Comparison of ENCODE assay signal across 13 cellular contexts in genomic region chr17:56598471-56598870, GRCh38. TPM values are rescaled to one million over a fixed set of nuclear protein-coding genes. Genes with fewer than 3 reads are reported as not detected.
DNase-seq lines count a peak whose midpoint lies in the region; ATAC-seq and TF ChIP-seq lines count a peak whose summit lies in the region.
"Had no signal": no experiment of that assay in that cellular context is flagged by ENCODE, and none has a peak within 500 bp of the region (broad histone marks: within the 10 kb centered on the region; RNA-seq: fewer than 3 reads in every experiment).

No MANE protein-coding gene starts in this region.

- no peaks in the 10 kb centered on the region for H3K27me3 Mint-ChIP-seq in activated naive CD8-positive, alpha-beta T cell treated with anti-CD3 and anti-CD28 coated beads for 36 hours
- peaks cover 54% of the 10 kb centered on the region for H3K27me3 Mint-ChIP-seq in nephron progenitor cell (ENCODE audit: low read depth, poor library complexity)

- H4K5ac ChIP-seq in IMR-90 (ENCODE audit: low read depth, low read length), result no peak overlapping the region; the same call in 1 of the 2 replicates

- H3K4me3 Mint-ChIP-seq in activated naive CD8-positive, alpha-beta T cell treated with anti-CD3 and anti-CD28 coated beads for 36 hours, result peak overlapping the region; percentile 62
- peak overlapping the region; percentile 83 for H3K4me3 Mint-ChIP-seq in nephron progenitor cell

- TF ChIP-seq POLR2A in IMR-90 (IDR thresholded peaks at IDR 0.05; ENCODE audit: low read depth, low read length), result no peak

- H3K14ac ChIP-seq in IMR-90 (replicated peaks; ENCODE audit: low read depth, low read length), result 0 out of 2 replicates have a peak overlapping the region, but pooled peaks have one; percentile 19

- peak overlapping the region; percentile 86 for H3K27ac Mint-ChIP-seq in activated naive CD8-positive, alpha-beta T cell treated with anti-CD3 and anti-CD28 coated beads for 36 hours
- H3K27ac Mint-ChIP-seq in nephron progenitor cell, result no peak overlapping the region
- H3K27ac Mint-ChIP-seq: stimulated activated effector memory CD8-positive, alpha-beta T cell treated with anti-CD3 and anti-CD28 coated beads, Interleukin-12 subunit alpha, Interleukin-12 subunit beta, amount 100 ng/mL, for 72 hours had no signal

- H3K4me3 ChIP-seq in IMR-90 (ENCODE audit: insufficient read depth, low read depth, low read length), result no peak overlapping the region
- no peak overlapping the region for H3K4me3 ChIP-seq in psoas muscle
- H3K4me3 ChIP-seq in MG63, result no peak overlapping the region

- TF ChIP-seq CTCF in IMR-90 (conservative IDR thresholded peaks at IDR 0.05; ENCODE audit: low read depth, low read length) (0 out of 2 replicates have a peak, but pooled peaks have one; percentile 4), nephron progenitor cell (IDR thresholded peaks at IDR 0.05) (no peak), psoas muscle (IDR thresholded peaks at IDR 0.05) (no peak)

- BruUV-seq in IMR-90 (replicated peaks; lab: Mats Ljungman, UMichigan), result no TSS peak

- no peak overlapping the region for H2AK9ac ChIP-seq in IMR-90 (replicated peaks; ENCODE audit: low read depth, low read length, poor library complexity)

- H3K4me1 ChIP-seq in IMR-90 (ENCODE audit: control insufficient read depth, insufficient read depth, low read length) (peaks cover 13% of the 10 kb centered on the region), psoas muscle (peaks cover 26% of the 10 kb centered on the region)

- H3K4ac ChIP-seq in IMR-90 (ENCODE audit: low read depth, low read length), result peak overlapping the region; percentile 51

- H3K9me3 Mint-ChIP-seq in activated naive CD8-positive, alpha-beta T cell treated with anti-CD3 and anti-CD28 coated beads for 36 hours, result no peaks in the 10 kb centered on the region
- no peaks in the 10 kb centered on the region for H3K9me3 Mint-ChIP-seq in nephron progenitor cell
- H3K9me3 Mint-ChIP-seq: stimulated activated effector memory CD8-positive, alpha-beta T cell treated with anti-CD3 and anti-CD28 coated beads, Interleukin-12 subunit alpha, Interleukin-12 subunit beta, amount 100 ng/mL, for 72 hours had no signal

- H2BK20ac ChIP-seq in IMR-90 (ENCODE audit: low read depth, low read length), result no peak overlapping the region; the same call in 1 of the 2 replicates

- POLR2A ChIA-PET in IMR-90 (lab: Charles Lee; ENCODE audit: unreplicated experiment), result no interaction called here

- H3K18ac ChIP-seq in IMR-90 (ENCODE audit: low read depth, low read length), result peak overlapping the region; percentile 28; the same call in 1 of the 2 replicates

- no peak for TF ChIP-seq RAD21 in IMR-90 (IDR thresholded peaks at IDR 0.05; ENCODE audit: low read length)

- 0 out of 4 replicates have a peak, but pooled peaks cover 0 to 6% of the 10 kb centered on the region in 2 experiments for H3K79me1 ChIP-seq in IMR-90 (ENCODE audit: low read depth in 1 of 2, low read length in 2 of 2)

- H3K36me3 ChIP-seq in IMR-90 (ENCODE audit: control insufficient read depth, insufficient read depth, low read length) (no peaks in the 10 kb centered on the region), psoas muscle (ENCODE audit: insufficient read depth in 1 of 2, low read depth in 1 of 2) (no peaks in the 10 kb centered on the region), MG63 (no peaks in the 10 kb centered on the region)

- WGBS in IMR-90 (ENCODE audit: extremely low coverage in 2 of 2, insufficient read length in 1 of 2), 2 experiments, result no CpG with 5 or more reads among the region's 4 CpGs
- 81 to 87% (median 81%) methylated on average over 4 of the region's 4 CpGs for WGBS in psoas muscle, 3 donors

- H3K23ac ChIP-seq in IMR-90 (ENCODE audit: low read depth, low read length), result no peak overlapping the region

- H3K56ac ChIP-seq in IMR-90 (ENCODE audit: extremely low read depth, insufficient read depth, low read length), result no peak overlapping the region

- CTCF ChIA-PET in IMR-90 (lab: Yijun Ruan, JAX), result interaction anchor here (1.0 to 1.5 kb wide), 3 partner anchors 25 to 55 kb away, joined by 3 to 5 read pairs (median 3); no protein-coding TSS in a partner anchor

- peak overlapping the region; percentile 50; the same call in 1 of the 2 replicates for H4K91ac ChIP-seq in IMR-90 (ENCODE audit: insufficient read depth, low read depth, low read length)

- dilution Hi-C loops in IMR-90 (cut with HindIII; ENCODE audit: low sequenced_read_pairs, unreplicated experiment), result no loop called here

- no peak overlapping the region; the same call in 2 of the 3 replicates for H2BK15ac ChIP-seq in IMR-90 (ENCODE audit: low read depth, low read length)

- in situ Hi-C loops in IMR-90 (cut with MboI; ENCODE audit: low sequenced_read_pairs), result loop anchor here (10.0 to 25.0 kb wide), 2 partner anchors 176 to 339 kb away; no protein-coding TSS in a partner anchor

- ATAC-seq in IMR-90 (ENCODE audit: low read depth), result peak; percentile 10; the same call in 1 of the 2 replicates
- ATAC-seq in psoas muscle, result no peak
- ATAC-seq in GM19324 (IDR thresholded peaks at IDR 0.05; ENCODE audit: low FRiP score, unreplicated experiment), result no peak
- ATAC-seq: HepG2; stimulated activated effector memory CD8-positive, alpha-beta T cell treated with anti-CD3 and anti-CD28 coated beads, Interleukin-12 subunit alpha, Interleukin-12 subunit beta, amount 100 ng/mL, for 72 hours had no signal

- peaks cover 57% of the 10 kb centered on the region for H3K4me1 Mint-ChIP-seq in activated naive CD8-positive, alpha-beta T cell treated with anti-CD3 and anti-CD28 coated beads for 36 hours
- peaks cover 36% of the 10 kb centered on the region for H3K4me1 Mint-ChIP-seq in nephron progenitor cell

- H3K4me2 ChIP-seq in IMR-90 (ENCODE audit: low read depth, low read length), result peak overlapping the region; percentile 59; the same call in 1 of the 2 replicates

- H3K36me3 Mint-ChIP-seq in activated naive CD8-positive, alpha-beta T cell treated with anti-CD3 and anti-CD28 coated beads for 36 hours, result peaks cover 4% of the 10 kb centered on the region
- no peaks in the 10 kb centered on the region for H3K36me3 Mint-ChIP-seq in nephron progenitor cell (ENCODE audit: low read depth)
- H3K36me3 Mint-ChIP-seq: stimulated activated effector memory CD8-positive, alpha-beta T cell treated with anti-CD3 and anti-CD28 coated beads, Interleukin-12 subunit alpha, Interleukin-12 subunit beta, amount 100 ng/mL, for 72 hours had no signal

- intact Hi-C loops in IMR-90 (cut with micrococcal nuclease), result loop anchor here (10.0 kb wide), 1 partner anchor 754 kb away; no protein-coding TSS in a partner anchor
- intact Hi-C loops in psoas muscle (cut with DNase I), result no loop called here

- H4K8ac ChIP-seq in IMR-90 (ENCODE audit: low read depth in 2 of 2, low read length in 2 of 2), result no peak overlapping the region

- H2BK120ac ChIP-seq in IMR-90 (ENCODE audit: low read depth, low read length), result peak overlapping the region; percentile 70

- H3K27ac ChIP-seq in IMR-90 (ENCODE audit: insufficient read depth, low read length), result no peak overlapping the region
- H3K27ac ChIP-seq in psoas muscle, result no peak overlapping the region

- H2AK5ac ChIP-seq in IMR-90 (ENCODE audit: low read depth, low read length), result peak overlapping the region; percentile 45

- no peaks in the 10 kb centered on the region for H4K20me1 ChIP-seq in IMR-90 (ENCODE audit: insufficient read depth, low read length)

- peaks cover 6% of the 10 kb centered on the region; the same call in 1 of the 2 replicates for H3K27me3 ChIP-seq in IMR-90 (ENCODE audit: control insufficient read depth, insufficient read depth, low read length)
- H3K27me3 ChIP-seq in psoas muscle (ENCODE audit: insufficient read depth in 3 of 3, low read length in 2 of 3), result peaks cover 0 to 24% (median 1%) of the 10 kb centered on the region in 3 donors
- H3K27me3 ChIP-seq in MG63, result peaks cover 6% of the 10 kb centered on the region; the same call in 1 of the 2 replicates

- H3K9ac ChIP-seq in IMR-90 (ENCODE audit: low read depth, low read length), result peak overlapping the region; percentile 49; the same call in 1 of the 2 replicates

- 0 out of 2 replicates have a peak, but pooled peaks cover 3% of the 10 kb centered on the region for H3K9me1 ChIP-seq in IMR-90 (ENCODE audit: insufficient read depth, low read length)

- peak overlapping the region; percentile 56 for H2AFZ ChIP-seq in IMR-90 (replicated peaks; ENCODE audit: low read length, poor library complexity)

- DNase-seq in Daoy (ENCODE audit: low read depth) (peak; percentile 51), IMR-90 (peak; percentile 65), nephron progenitor cell (no peak), psoas muscle (no peak), MG63 (no peak), hypothalamus (lab: John Stamatoyannopoulos, UW) (no peak)
- DNase-seq in activated naive CD8-positive, alpha-beta T cell treated with anti-CD3 and anti-CD28 coated beads for 36 hours, result no peak
- DNase-seq: DMS79, NCI-H1436 treated with DMSO at 0.1 percent for 48 hours had no signal

- H2BK5ac ChIP-seq in IMR-90 (ENCODE audit: low read depth, low read length, poor library complexity, severe bottlenecking), result peak overlapping the region; percentile 57

- no peaks in the 10 kb centered on the region for H3K9me3 ChIP-seq in IMR-90 (ENCODE audit: control insufficient read depth, insufficient read depth, low read length)
- H3K9me3 ChIP-seq in psoas muscle, result no peaks in the 10 kb centered on the region
- no peaks in the 10 kb centered on the region for H3K9me3 ChIP-seq in MG63

TF ChIP-seq in IMR-90, 13 proteins besides CTCF, POLR2A, EP300 and RAD21 (continues in another document):
- TF ChIP-seq CEBPB (IDR thresholded peaks at IDR 0.05; ENCODE audit: low read depth, low read length) (no peak), USF2 (IDR thresholded peaks at IDR 0.05; ENCODE audit: low read depth, low read length) (no peak), MAZ (IDR thresholded peaks at IDR 0.05; ENCODE audit: borderline replicate concordance, low read depth, low read length) (no peak)

RNA-seq across cellular contexts. Expression of gene NOG, which starts 5.0 kb away (rescaled TPM):
- total RNA-seq in Daoy (2014; rRNA removed; shearing (Covaris generic)), result 0.92 and 1.4 TPM in 2 replicates
- total RNA-seq in IMR-90 (2012; rRNA removed) (11.7 and 13.1 TPM in 2 replicates), psoas muscle (1 to 10 TPM; 2.7 to 8.5 (median 5.2) TPM)
- polyA plus RNA-seq in IMR-90 (2012; rRNA removed) (13.1 and 16.3 TPM in 2 replicates), psoas muscle (1 to 10 TPM in 2 of 3 donors, under 1 TPM in 1; 0.60 to 2.2 (median 1.2) TPM)
- 13.5 and 24.3 TPM in 2 replicates for polyA plus RNA-seq in IMR-90 (2012; cell fraction: cytosol; rRNA removed)
- polyA plus RNA-seq in IMR-90 (2012; cell fraction: nucleus; rRNA removed; ENCODE audit: low replicate concordance), result 4.8 and 13.7 TPM in 2 replicates
- total RNA-seq in activated naive CD8-positive, alpha-beta T cell treated with anti-CD3 and anti-CD28 coated beads for 36 hours, result 1 to 10 TPM; 4.5 TPM
- 7.0 and 7.7 TPM in 2 replicates for total RNA-seq in MG63 (2014; rRNA removed; shearing (Covaris generic); ENCODE audit: low replicate concordance)
- total RNA-seq: HepG2; T-helper 2 cell treated with Interferon-gamma antibody and Interleukin-4, amounts not matched to agents 100 ng/mL and 5 ng/mL, for 36 hours had no signal
- polyA plus RNA-seq: HepG2 had no signal

Comparison
In these comparisons a context has a peak if more than half of its experiments do, and no peak if none do; other contexts are left out.
1. DNase-seq: peak in Daoy (single experiment) and IMR-90 (single experiment); none in activated naive CD8-positive, alpha-beta T cell treated with anti-CD3 and anti-CD28 coated beads for 36 hours (single experiment), nephron progenitor cell (single experiment), psoas muscle (0 of 2), MG63 (single experiment) and hypothalamus (0 of 51).